22 cellular contexts compared by ENCODE assay signal in the genomic region with DNA sequence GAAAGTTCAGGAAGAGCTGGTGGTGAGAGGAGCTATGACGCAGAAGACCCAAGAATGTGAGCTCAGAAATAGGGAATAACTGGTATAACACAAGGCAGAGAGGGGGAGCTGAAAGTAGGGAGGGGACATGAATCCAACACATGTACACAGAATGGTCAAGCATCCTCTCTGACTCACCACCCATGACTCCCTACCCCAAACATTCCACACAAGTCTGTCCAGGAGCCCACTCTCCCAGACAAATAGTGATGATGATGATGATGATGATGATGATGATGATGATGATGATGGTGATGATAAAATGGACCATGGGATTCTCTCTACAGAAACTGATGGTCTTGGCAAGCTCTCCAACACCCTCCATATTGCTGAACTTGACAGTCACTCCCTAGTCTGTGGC. TPM values are rescaled to one million over a fixed set of nuclear protein-coding genes. Genes with fewer than 3 reads are reported as not detected.
DNase-seq lines count a peak whose midpoint lies in the region; ATAC-seq, FAIRE-seq and TF ChIP-seq lines count a peak whose summit lies in the region.
"Had no signal": no experiment of that assay in that cellular context is flagged by ENCODE, and none has a peak within 500 bp of the region (broad histone marks: within the 10 kb centered on the region; RNA-seq: fewer than 3 reads in every experiment).

No MANE protein-coding gene starts in this region.

- DNase-seq in ELR (ENCODE audit: low read depth), result peak; percentile 86
- peak; percentile 75 for DNase-seq in LHCN-M2 (ENCODE audit: low read depth)
- peak; percentile 4 for DNase-seq in choroid plexus epithelial cell (ENCODE audit: low read depth)
- peak; percentile 16 for DNase-seq in urothelium cell line (ENCODE audit: low spot score)
- DNase-seq in NCI-H2227 (lab: John Stamatoyannopoulos, UW; ENCODE audit: unreplicated experiment), result no peak
- DNase-seq: activated CD4-positive, alpha-beta T cell treated with anti-CD3 and anti-CD28 coated beads for 36 hours; activated naive CD8-positive, alpha-beta T cell treated with anti-CD3 and anti-CD28 coated beads, Interleukin-2, amount 50 U/mL, for 24 hours; activated T-cell treated with anti-CD3 and anti-CD28 coated beads, Interleukin-2, amount 50 U/mL, for 1 hour; CD4-positive, alpha-beta memory T cell; DMS 273 treated with DMSO at 0.1 percent for 48 hours; NCI-H1417 treated with DMSO at 0.1 percent for 48 hours; NCI-H2081 treated with DMSO at 0.1 percent for 48 hours; NCI-H774; SK-N-SH; spleen; stimulated activated CD4-positive, alpha-beta T cell treated with anti-CD3 and anti-CD28 coated beads, Interleukin-2, amount 100 ng/mL, for 48 hours; transverse colon had no signal

- H3K4me3 ChIP-seq in choroid plexus epithelial cell (ENCODE audit: low read depth, low read length), result no peak overlapping the region
- H3K4me3 ChIP-seq: hepatocyte, right atrium auricular region, spleen, transverse colon had no signal

- no peak for FAIRE-seq in urothelium cell line (lab: Jason Lieb, UNC)

- no peak for TF ChIP-seq CTCF in choroid plexus epithelial cell (conservative IDR thresholded peaks at IDR 0.05; ENCODE audit: low read depth, low read length)

- ATAC-seq in GM18511 (IDR thresholded peaks at IDR 0.05; ENCODE audit: unreplicated experiment), result no peak
- ATAC-seq in HG03025 (IDR thresholded peaks at IDR 0.05; ENCODE audit: low FRiP score, unreplicated experiment), result no peak
- ATAC-seq: activated CD4-positive, alpha-beta T cell treated with anti-CD3 and anti-CD28 coated beads for 36 hours; activated naive CD8-positive, alpha-beta T cell treated with anti-CD3 and anti-CD28 coated beads, Interleukin-2, amount 50 U/mL, for 24 hours; foreskin keratinocyte had no signal

RNA-seq across cellular contexts. Expression of gene NAT8L, which starts 46.4 kb away (rescaled TPM):
- 0.90 and 0.98 TPM in 2 replicates for total RNA-seq in LHCN-M2 (2014; rRNA removed)
- 0.67 TPM for polyA plus RNA-seq in LHCN-M2 (2012)
- total RNA-seq: CD4-positive, alpha-beta memory T cell; foreskin keratinocyte had no signal
- polyA plus RNA-seq: CD4-positive, alpha-beta memory T cell had no signal
